In the genomic region with DNA sequence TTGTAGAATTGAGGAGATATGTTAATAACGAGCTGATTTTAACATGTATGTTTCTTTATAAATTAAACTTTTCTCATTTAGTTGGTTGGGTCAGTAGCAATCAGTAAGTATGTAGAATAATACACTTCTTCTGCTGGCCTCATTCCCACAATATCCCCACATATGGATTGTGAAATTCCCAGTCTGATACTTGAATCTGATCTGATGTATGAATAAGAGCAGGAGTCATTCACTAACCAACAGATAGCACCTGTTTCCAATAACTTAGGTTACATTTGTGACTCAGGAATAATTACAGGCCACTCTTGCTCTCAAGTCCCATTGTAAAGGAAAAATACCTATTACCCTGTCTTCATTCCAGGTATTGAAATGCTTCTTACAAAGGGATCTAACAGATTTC, we compare ENCODE assay signal across 23 cellular contexts. TPM values are rescaled to one million over a fixed set of nuclear protein-coding genes. Genes with fewer than 3 reads are reported as not detected.
A peak's percentile ranks its signal among the peaks of the same experiment; 100 is the strongest.
DNase-seq lines count a peak whose midpoint lies in the region; ATAC-seq and TF ChIP-seq lines count a peak whose summit lies in the region.
"Had no signal": no experiment of that assay in that cellular context is flagged by ENCODE, and none has a peak within 500 bp of the region (broad histone marks: within the 10 kb centered on the region; RNA-seq: fewer than 3 reads in every experiment).

No MANE protein-coding gene starts in this region.

- no peak for ATAC-seq in HG02885 (IDR thresholded peaks at IDR 0.05; ENCODE audit: poor library complexity, unreplicated experiment)
- ATAC-seq: activated CD8-positive, alpha-beta memory T cell treated with anti-CD3 and anti-CD28 coated beads, Interleukin-2, amount 10 ng/mL, durations not matched to agents 7 days and 5 days; activated T-cell treated with anti-CD3 and anti-CD28 coated beads, Interleukin-2, amount 50 U/mL, for 72 hours; GM12878; naive thymus-derived CD4-positive, alpha-beta T cell; stimulated activated naive B cell treated with anti-CD40 and anti-IgM and Interleukin-4, amounts not matched to agents 10 μg/mL and 1 μg/mL and 100 μg/mL, for 72 hours; upper lobe of right lung; WTC11 had no signal

- no peaks in the 10 kb centered on the region for H3K9me3 ChIP-seq in neural cell (ENCODE audit: low read length)
- H3K9me3 ChIP-seq: prostate gland, sigmoid colon, SJCRH30, upper lobe of right lung had no signal

- H3K36me3 ChIP-seq in neural cell (ENCODE audit: insufficient read depth, low read length) (no peaks in the 10 kb centered on the region), brain microvascular endothelial cell (replicated peaks) (peaks cover 14% of the 10 kb centered on the region)
- H3K36me3 ChIP-seq: prostate gland, SJCRH30 had no signal

- H3K9ac ChIP-seq in neural cell (ENCODE audit: low read length) = no peak overlapping the region

- H3K4me3 ChIP-seq in neural cell (ENCODE audit: low read length) (no peak overlapping the region), brain microvascular endothelial cell (ENCODE audit: low read depth, low read length) (no peak overlapping the region)
- H3K4me3 ChIP-seq: GM12878, prostate gland, sigmoid colon, SJCRH30, upper lobe of right lung had no signal

- no peaks in the 10 kb centered on the region for H3F3A ChIP-seq in neural cell (ENCODE audit: insufficient read depth, low read length, poor library complexity, severe bottlenecking)

- H3K4me2 ChIP-seq in neural cell (ENCODE audit: low read length) = no peak overlapping the region

- in situ Hi-C loops in brain microvascular endothelial cell (cut with HindIII; ENCODE audit: low pct_ligation_motif_present, low sequenced_read_pairs) = no loop called here

- H3K79me2 ChIP-seq in neural cell (replicated peaks; ENCODE audit: insufficient read depth, low read length) = no peaks in the 10 kb centered on the region

- no peak for TF ChIP-seq RAD21 in neural cell (conservative IDR thresholded peaks at IDR 0.05)

- DNase-seq in HCEC 1CT (peak; percentile 40), NCI-H146 (lab: John Stamatoyannopoulos, UW) (peak; percentile 32), NCI-H69 (lab: John Stamatoyannopoulos, UW) (peak; percentile 80), brain microvascular endothelial cell (no peak), anterior cingulate cortex (lab: John Stamatoyannopoulos, UW) (no peak)
- DNase-seq: activated CD8-positive, alpha-beta memory T cell treated with anti-CD3 and anti-CD28 coated beads, Interleukin-2, amount 10 ng/mL, durations not matched to agents 7 days and 5 days; activated naive CD4-positive, alpha-beta T cell treated with Interleukin-2 at 50 U/mL for 16 hours; activated T-cell treated with anti-CD3 and anti-CD28 coated beads, Interleukin-2, amount 50 U/mL, for 72 hours; EL; naive thymus-derived CD4-positive, alpha-beta T cell; NCI-H1694; NCI-H524 treated with DMSO at 0.1 percent for 48 hours; nucleus accumbens; sigmoid colon; SJCRH30; stimulated activated CD4-positive, alpha-beta T cell treated with anti-CD3 and anti-CD28 coated beads, Interleukin-15, amount 100 ng/mL, for 24 hours; stimulated activated naive B cell treated with anti-CD40 and anti-IgM and Interleukin-4, amounts not matched to agents 10 μg/mL and 1 μg/mL and 100 μg/mL, for 72 hours; upper lobe of right lung had no signal

- H2AFZ ChIP-seq in neural cell (ENCODE audit: low read depth, low read length) = no peak overlapping the region

- H3K9me2 ChIP-seq in neural cell (ENCODE audit: insufficient read depth, low read length) = no peaks in the 10 kb centered on the region

- H4K20me1 ChIP-seq in neural cell (ENCODE audit: insufficient read depth) = no peaks in the 10 kb centered on the region

- H3K27ac ChIP-seq in neural cell (ENCODE audit: low read length) (peak overlapping the region; percentile 13), brain microvascular endothelial cell (no peak overlapping the region)
- H3K27ac ChIP-seq: prostate gland, sigmoid colon, SJCRH30, upper lobe of right lung had no signal

- TF ChIP-seq CTCF in neural cell (IDR thresholded peaks at IDR 0.05; ENCODE audit: poor library complexity, severe bottlenecking) = no peak
- no peak for TF ChIP-seq CTCF in brain microvascular endothelial cell (IDR thresholded peaks at IDR 0.05; ENCODE audit: low read depth, low read length, missing control alignments)

- TF ChIP-seq EP300 in neural cell (conservative IDR thresholded peaks at IDR 0.05; ENCODE audit: poor library complexity, severe bottlenecking) = peak; percentile 44

- H3K27me3 ChIP-seq in neural cell (ENCODE audit: insufficient read depth, low read depth, low read length) (no peaks in the 10 kb centered on the region), brain microvascular endothelial cell (replicated peaks) (no peaks in the 10 kb centered on the region)
- H3K27me3 ChIP-seq: sigmoid colon, SJCRH30, upper lobe of right lung had no signal

TF ChIP-seq in neural cell, 6 proteins besides CTCF, POLR2A, EP300 and RAD21:
- TF ChIP-seq MXI1 (conservative IDR thresholded peaks at IDR 0.05; ENCODE audit: poor library complexity, severe bottlenecking) = no peak
- TF ChIP-seq POLR2AphosphoS5 (IDR thresholded peaks at IDR 0.05) = peak; percentile 55
- TF ChIP-seq, protein P1, sequence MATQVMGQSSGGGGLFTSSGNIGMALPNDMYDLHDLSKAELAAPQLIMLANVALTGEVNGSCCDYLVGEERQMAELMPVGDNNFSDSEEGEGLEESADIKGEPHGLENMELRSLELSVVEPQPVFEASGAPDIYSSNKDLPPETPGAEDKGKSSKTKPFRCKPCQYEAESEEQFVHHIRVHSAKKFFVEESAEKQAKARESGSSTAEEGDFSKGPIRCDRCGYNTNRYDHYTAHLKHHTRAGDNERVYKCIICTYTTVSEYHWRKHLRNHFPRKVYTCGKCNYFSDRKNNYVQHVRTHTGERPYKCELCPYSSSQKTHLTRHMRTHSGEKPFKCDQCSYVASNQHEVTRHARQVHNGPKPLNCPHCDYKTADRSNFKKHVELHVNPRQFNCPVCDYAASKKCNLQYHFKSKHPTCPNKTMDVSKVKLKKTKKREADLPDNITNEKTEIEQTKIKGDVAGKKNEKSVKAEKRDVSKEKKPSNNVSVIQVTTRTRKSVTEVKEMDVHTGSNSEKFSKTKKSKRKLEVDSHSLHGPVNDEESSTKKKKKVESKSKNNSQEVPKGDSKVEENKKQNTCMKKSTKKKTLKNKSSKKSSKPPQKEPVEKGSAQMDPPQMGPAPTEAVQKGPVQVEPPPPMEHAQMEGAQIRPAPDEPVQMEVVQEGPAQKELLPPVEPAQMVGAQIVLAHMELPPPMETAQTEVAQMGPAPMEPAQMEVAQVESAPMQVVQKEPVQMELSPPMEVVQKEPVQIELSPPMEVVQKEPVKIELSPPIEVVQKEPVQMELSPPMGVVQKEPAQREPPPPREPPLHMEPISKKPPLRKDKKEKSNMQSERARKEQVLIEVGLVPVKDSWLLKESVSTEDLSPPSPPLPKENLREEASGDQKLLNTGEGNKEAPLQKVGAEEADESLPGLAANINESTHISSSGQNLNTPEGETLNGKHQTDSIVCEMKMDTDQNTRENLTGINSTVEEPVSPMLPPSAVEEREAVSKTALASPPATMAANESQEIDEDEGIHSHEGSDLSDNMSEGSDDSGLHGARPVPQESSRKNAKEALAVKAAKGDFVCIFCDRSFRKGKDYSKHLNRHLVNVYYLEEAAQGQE (IDR thresholded peaks at IDR 0.05; ENCODE audit: borderline replicate concordance) = peak; percentile 41
- TF ChIP-seq TAF1 (IDR thresholded peaks at IDR 0.05; ENCODE audit: low read depth) = no peak

RNA-seq across cellular contexts. Expression of a gene that starts 23.9 kb away (rescaled TPM):
- polyA plus RNA-seq in neural cell = 5.0 and 5.3 TPM in 2 replicates
- 17.0 TPM in 2 replicates for polyA minus RNA-seq in neural cell

Comparison
In these comparisons a context has a peak if more than half of its experiments do, and no peak if none do; other contexts are left out.
1. DNase-seq: peak in HCEC 1CT (single experiment), NCI-H146 (single experiment) and NCI-H69 (single experiment); none in brain microvascular endothelial cell (single experiment) and anterior cingulate cortex (0 of 58).